In genomic region chr11:45899448-45900174, GRCh38 we compare ENCODE assay signal across 8 cellular contexts. TPM values are rescaled to one million over a fixed set of nuclear protein-coding genes. Genes with fewer than 3 reads are reported as not detected.
DNase-seq lines count a peak whose midpoint lies in the region; ATAC-seq and TF ChIP-seq lines count a peak whose summit lies in the region.

No MANE protein-coding gene starts in this region.

- no peaks in the 10 kb centered on the region for H3K36me3 Mint-ChIP-seq in natural killer cell treated with Interleukin-12 subunit alpha and Interleukin-12 subunit beta and Interleukin-15 and Interleukin-18, amount 100 ng/mL, for 72 hours

- intact Hi-C loops in IMR-90 (cut with micrococcal nuclease): no loop called here

- peaks cover 0 to 4% of the 10 kb centered on the region in 2 donors for H3K4me1 Mint-ChIP-seq in natural killer cell treated with Interleukin-12 subunit alpha and Interleukin-12 subunit beta and Interleukin-15 and Interleukin-18, amount 100 ng/mL, for 72 hours (ENCODE audit: low read depth in 2 of 2)

- peak overlapping the region; percentile 72 for H3K4ac ChIP-seq in IMR-90 (ENCODE audit: low read depth, low read length)

- H2BK15ac ChIP-seq in IMR-90 (ENCODE audit: low read depth, low read length): peak overlapping the region; percentile 85; the same call in 1 of the 3 replicates

- in situ Hi-C loops in IMR-90 (cut with MboI; ENCODE audit: low sequenced_read_pairs): no loop called here

- no peaks in the 10 kb centered on the region for H3K9me3 Mint-ChIP-seq in natural killer cell treated with Interleukin-12 subunit alpha and Interleukin-12 subunit beta and Interleukin-15 and Interleukin-18, amount 100 ng/mL, for 72 hours

- H3K27ac Mint-ChIP-seq in natural killer cell treated with Interleukin-12 subunit alpha and Interleukin-12 subunit beta and Interleukin-15 and Interleukin-18, amount 100 ng/mL, for 72 hours: no peak overlapping the region

- H4K5ac ChIP-seq in IMR-90 (ENCODE audit: low read depth, low read length): no peak overlapping the region

- peak overlapping the region; percentile 53 for H3K4me3 Mint-ChIP-seq in natural killer cell treated with Interleukin-12 subunit alpha and Interleukin-12 subunit beta and Interleukin-15 and Interleukin-18, amount 100 ng/mL, for 72 hours

- peak; percentile 90 for ATAC-seq in IMR-90 (ENCODE audit: low read depth)
- ATAC-seq in natural killer cell treated with Interleukin-12 subunit alpha and Interleukin-12 subunit beta and Interleukin-15 and Interleukin-18, amount 100 ng/mL, for 72 hours: peak; percentile 81 to 88
- ATAC-seq in stimulated activated naive CD8-positive, alpha-beta T cell treated with anti-CD3 and anti-CD28 coated beads, Interleukin-15, Interleukin-2, amounts not matched to agents 100 U/mL and 50 U/mL, for 24 hours: peak; percentile 78

- DNase-seq in GM19238 (ENCODE audit: insufficient read length, low spot score) (peak; percentile 74), IMR-90 (peak; percentile 90), RKO (ENCODE audit: low spot score) (peak; percentile 7), foreskin fibroblast (peak; percentile 87 to 96)
- DNase-seq in activated gamma-delta T cell treated with anti-CD3 and anti-CD28 coated beads, Interleukin-2, amount 50 U/mL, for 16 hours (ENCODE audit: low read depth): peak; percentile 54
- peak; percentile 78 for DNase-seq in natural killer cell treated with Interleukin-12 subunit alpha and Interleukin-12 subunit beta and Interleukin-15 and Interleukin-18, amount 100 ng/mL, for 72 hours (ENCODE audit: low spot score)
- DNase-seq in stimulated activated naive CD8-positive, alpha-beta T cell treated with anti-CD3 and anti-CD28 coated beads, Interleukin-15, Interleukin-2, amounts not matched to agents 100 U/mL and 50 U/mL, for 24 hours: peak; percentile 81

- H3K14ac ChIP-seq in IMR-90 (replicated peaks; ENCODE audit: low read depth, low read length): no peak overlapping the region; the same call in 1 of the 2 replicates

- no peak for TF ChIP-seq CTCF in IMR-90 (conservative IDR thresholded peaks at IDR 0.05; ENCODE audit: low read depth, low read length)
- no peak for TF ChIP-seq CTCF in foreskin fibroblast (IDR thresholded peaks at IDR 0.05; ENCODE audit: low read depth, low read length)

- peak overlapping the region; percentile 87 for H2BK5ac ChIP-seq in IMR-90 (ENCODE audit: low read depth, low read length, poor library complexity, severe bottlenecking)

- dilution Hi-C loops in IMR-90 (cut with HindIII; ENCODE audit: low sequenced_read_pairs, unreplicated experiment): no loop called here

- peak overlapping the region; percentile 49 for H3K4me2 ChIP-seq in IMR-90 (ENCODE audit: low read depth, low read length)

- peak overlapping the region; percentile 77 for H3K4me3 ChIP-seq in ACC112 (ENCODE audit: low read depth, low read length)
- peak overlapping the region; percentile 49 for H3K4me3 ChIP-seq in IMR-90 (ENCODE audit: insufficient read depth, low read depth, low read length)
- H3K4me3 ChIP-seq in foreskin fibroblast (ENCODE audit: low read depth in 1 of 2, low read length in 2 of 2): peak overlapping the region; percentile 52 to 62

- no TSS peak for BruUV-seq in IMR-90 (replicated peaks; lab: Mats Ljungman, UMichigan)

- H3K56ac ChIP-seq in IMR-90 (ENCODE audit: extremely low read depth, insufficient read depth, low read length): peak overlapping the region; percentile 30; the same call in 1 of the 2 replicates

- H2BK120ac ChIP-seq in IMR-90 (ENCODE audit: low read depth, low read length): peak overlapping the region; percentile 96

- H3K27me3 ChIP-seq in ACC112 (ENCODE audit: insufficient read depth, low read length): peaks cover 8% of the 10 kb centered on the region; the same call in 1 of the 2 replicates
- H3K27me3 ChIP-seq in IMR-90 (ENCODE audit: control insufficient read depth, insufficient read depth, low read length): peaks cover 24% of the 10 kb centered on the region

- no peak overlapping the region; the same call in 1 of the 2 replicates for H2BK20ac ChIP-seq in IMR-90 (ENCODE audit: low read depth, low read length)

- no peaks in the 10 kb centered on the region for H3K79me2 ChIP-seq in ACC112 (ENCODE audit: control insufficient read depth, insufficient read depth, low read length, unreplicated experiment)

- H3K4me1 ChIP-seq in ACC112 (ENCODE audit: control insufficient read depth, insufficient read depth, low read length, unreplicated experiment) (peaks cover 11% of the 10 kb centered on the region), IMR-90 (ENCODE audit: control insufficient read depth, insufficient read depth, low read length) (peaks cover 7% of the 10 kb centered on the region; the same call in 1 of the 2 replicates)

- no peak overlapping the region; the same call in 1 of the 2 replicates for H3K18ac ChIP-seq in IMR-90 (ENCODE audit: low read depth, low read length)

- WGBS in IMR-90 (ENCODE audit: extremely low coverage in 2 of 2, insufficient read length in 1 of 2), 2 experiments: 0% methylated on average over 30 of the region's 62 CpGs; no CpG with 5 or more reads in 1 of the 2 experiments

- 0 out of 2 replicates have a peak, but pooled peaks have one; percentile 2 for TF ChIP-seq RAD21 in IMR-90 (IDR thresholded peaks at IDR 0.05; ENCODE audit: low read length)

- H3K9me3 ChIP-seq in IMR-90 (ENCODE audit: control insufficient read depth, insufficient read depth, low read length): no peaks in the 10 kb centered on the region

- H3K36me3 ChIP-seq in ACC112 (ENCODE audit: insufficient read depth, low read length) (no peaks in the 10 kb centered on the region), IMR-90 (ENCODE audit: control insufficient read depth, insufficient read depth, low read length) (peaks cover 13% of the 10 kb centered on the region)

- CTCF ChIA-PET in IMR-90 (lab: Yijun Ruan, JAX): interaction anchor here (1.3 kb wide), 1 partner anchor 27 kb away, joined by 3 read pairs; no protein-coding TSS in a partner anchor

- H3K9me1 ChIP-seq in IMR-90 (ENCODE audit: insufficient read depth, low read length): no peaks in the 10 kb centered on the region; the same call in 1 of the 2 replicates

- TF ChIP-seq POLR2A in IMR-90 (IDR thresholded peaks at IDR 0.05; ENCODE audit: low read depth, low read length): no peak

- H3K79me1 ChIP-seq in IMR-90 (ENCODE audit: low read depth in 1 of 2, low read length in 2 of 2): peaks cover 0 to 4% of the 10 kb centered on the region in 2 experiments; a peak in 1 of 4 replicates

- H2AFZ ChIP-seq in ACC112 (ENCODE audit: low read length, unreplicated experiment): no peak overlapping the region
- H2AFZ ChIP-seq in IMR-90 (replicated peaks; ENCODE audit: low read length, poor library complexity): peak overlapping the region; percentile 96

- H3K27ac ChIP-seq in ACC112 (ENCODE audit: low read depth, low read length) (peak overlapping the region; percentile 61), IMR-90 (ENCODE audit: insufficient read depth, low read length) (peak overlapping the region; percentile 89)

- H4K91ac ChIP-seq in IMR-90 (ENCODE audit: insufficient read depth, low read depth, low read length): peak overlapping the region; percentile 61; the same call in 1 of the 2 replicates

- H3K23ac ChIP-seq in IMR-90 (ENCODE audit: low read depth, low read length): peak overlapping the region; percentile 84

- peak overlapping the region; percentile 50; the same call in 1 of the 2 replicates for H2AK5ac ChIP-seq in IMR-90 (ENCODE audit: low read depth, low read length)

- H3K27me3 Mint-ChIP-seq in natural killer cell treated with Interleukin-12 subunit alpha and Interleukin-12 subunit beta and Interleukin-15 and Interleukin-18, amount 100 ng/mL, for 72 hours: peaks cover 0 to 11% of the 10 kb centered on the region in 2 donors

- H3K9ac ChIP-seq in IMR-90 (ENCODE audit: low read depth, low read length): peak overlapping the region; percentile 64; the same call in 1 of the 2 replicates

- H4K8ac ChIP-seq in IMR-90 (ENCODE audit: low read depth in 2 of 2, low read length in 2 of 2): peak overlapping the region in 1 of 2 experiments; percentile 79; a peak in 1 of 4 replicates

- H4K20me1 ChIP-seq in IMR-90 (ENCODE audit: insufficient read depth, low read length): peaks cover 19% of the 10 kb centered on the region

- H2AK9ac ChIP-seq in IMR-90 (replicated peaks; ENCODE audit: low read depth, low read length, poor library complexity): peak overlapping the region; percentile 93

- POLR2A ChIA-PET in IMR-90 (lab: Charles Lee; ENCODE audit: unreplicated experiment): no interaction called here

RNA-seq across cellular contexts. Expression of gene FREY1, which starts 7.5 kb away (rescaled TPM):
- 0.83 TPM in 1 of 2 replicates, not detected in the other for total RNA-seq in IMR-90 (2012; rRNA removed)
- 0.21 and 0.49 TPM in 2 replicates for polyA plus RNA-seq in IMR-90 (2012; rRNA removed)
- 0.10 and 0.11 TPM in 2 replicates for polyA plus RNA-seq in IMR-90 (2012; cell fraction: cytosol; rRNA removed)
- polyA plus RNA-seq in IMR-90 (2012; cell fraction: nucleus; rRNA removed; ENCODE audit: low replicate concordance): 1.6 and 1.7 TPM in 2 replicates
- total RNA-seq in natural killer cell treated with Interleukin-12 subunit alpha and Interleukin-12 subunit beta and Interleukin-15 and Interleukin-18, amount 100 ng/mL, for 72 hours: 1 to 10 TPM; 4.2 to 4.9 TPM

RNA-seq across cellular contexts. Expression of gene MAPK8IP1, which starts 14.2 kb away (rescaled TPM):
- total RNA-seq in IMR-90 (2012; rRNA removed): 6.5 and 6.9 TPM in 2 replicates
- 9.6 and 12.4 TPM in 2 replicates for polyA plus RNA-seq in IMR-90 (2012; rRNA removed)
- 5.9 and 10.4 TPM in 2 replicates for polyA plus RNA-seq in IMR-90 (2012; cell fraction: cytosol; rRNA removed)
- 10.5 and 18.3 TPM in 2 replicates for polyA plus RNA-seq in IMR-90 (2012; cell fraction: nucleus; rRNA removed; ENCODE audit: low replicate concordance)
- 1 to 10 TPM; 2.0 to 3.4 TPM for total RNA-seq in natural killer cell treated with Interleukin-12 subunit alpha and Interleukin-12 subunit beta and Interleukin-15 and Interleukin-18, amount 100 ng/mL, for 72 hours

RNA-seq across cellular contexts. Expression of gene PEX16, which starts 18.1 kb away (rescaled TPM):
- 15.3 and 17.9 TPM in 2 replicates for total RNA-seq in IMR-90 (2012; rRNA removed)
- polyA plus RNA-seq in IMR-90 (2012; rRNA removed): 23.3 and 29.4 TPM in 2 replicates
- polyA plus RNA-seq in IMR-90 (2012; cell fraction: cytosol; rRNA removed): 34.1 and 38.2 TPM in 2 replicates
- 48.3 and 88.8 TPM in 2 replicates for polyA plus RNA-seq in IMR-90 (2012; cell fraction: nucleus; rRNA removed; ENCODE audit: low replicate concordance)
- total RNA-seq in natural killer cell treated with Interleukin-12 subunit alpha and Interleukin-12 subunit beta and Interleukin-15 and Interleukin-18, amount 100 ng/mL, for 72 hours: 10 to 100 TPM; 55.3 to 62.8 TPM

RNA-seq across cellular contexts. Expression of gene LARGE2, which starts 22.8 kb away (rescaled TPM):
- total RNA-seq in IMR-90 (2012; rRNA removed): not detected in 2 replicates
- 0.03 and 0.13 TPM in 2 replicates for polyA plus RNA-seq in IMR-90 (2012; rRNA removed)
- 0.10 and 0.16 TPM in 2 replicates for polyA plus RNA-seq in IMR-90 (2012; cell fraction: cytosol; rRNA removed)
- 0.38 and 0.49 TPM in 2 replicates for polyA plus RNA-seq in IMR-90 (2012; cell fraction: nucleus; rRNA removed; ENCODE audit: low replicate concordance)
- 1 to 10 TPM in 1 of 2 donors, not detected in 1; 2.0 TPM for total RNA-seq in natural killer cell treated with Interleukin-12 subunit alpha and Interleukin-12 subunit beta and Interleukin-15 and Interleukin-18, amount 100 ng/mL, for 72 hours

RNA-seq across cellular contexts. Expression of gene CRY2, which starts 52.3 kb away (rescaled TPM):
- 12.8 and 13.1 TPM in 2 replicates for total RNA-seq in IMR-90 (2012; rRNA removed)
- 10.8 and 12.2 TPM in 2 replicates for polyA plus RNA-seq in IMR-90 (2012; rRNA removed)
- 5.4 and 6.9 TPM in 2 replicates for polyA plus RNA-seq in IMR-90 (2012; cell fraction: cytosol; rRNA removed)
- polyA plus RNA-seq in IMR-90 (2012; cell fraction: nucleus; rRNA removed; ENCODE audit: low replicate concordance): 33.2 and 38.5 TPM in 2 replicates
- 10 to 100 TPM; 22.8 to 28.5 TPM for total RNA-seq in natural killer cell treated with Interleukin-12 subunit alpha and Interleukin-12 subunit beta and Interleukin-15 and Interleukin-18, amount 100 ng/mL, for 72 hours

Comparison
In these comparisons a context has a peak if more than half of its experiments do, and no peak if none do; other contexts are left out.
1. Peak in every context shown above with its lines: DNase-seq, ATAC-seq, H3K4me3 ChIP-seq and H3K27ac ChIP-seq.
2. DNase-seq: peak in every context shown above with its lines; median percentile 92 in foreskin fibroblast; 90 in IMR-90; 81 in stimulated activated naive CD8-positive, alpha-beta T cell treated with anti-CD3 and anti-CD28 coated beads, Interleukin-15, Interleukin-2, amounts not matched to agents 100 U/mL and 50 U/mL, for 24 hours; 78 in natural killer cell treated with Interleukin-12 subunit alpha and Interleukin-12 subunit beta and Interleukin-15 and Interleukin-18, amount 100 ng/mL, for 72 hours; 74 in GM19238; 54 in activated gamma-delta T cell treated with anti-CD3 and anti-CD28 coated beads, Interleukin-2, amount 50 U/mL, for 16 hours; 7 in RKO.